ENCODE assay signal across 14 cellular contexts in genomic region chr2:136137982-136138381, GRCh38. TPM values are rescaled to one million over a fixed set of nuclear protein-coding genes. Genes with fewer than 3 reads are reported as not detected.
A peak's percentile ranks its signal among the peaks of the same experiment; 100 is the strongest.
DNase-seq lines count a peak whose midpoint lies in the region; ATAC-seq and TF ChIP-seq lines count a peak whose summit lies in the region.
"Had no signal": no experiment of that assay in that cellular context is flagged by ENCODE, and none has a peak within 500 bp of the region (broad histone marks: within the 10 kb centered on the region; RNA-seq: fewer than 3 reads in every experiment).

No MANE protein-coding gene starts in this region.

- no peaks in the 10 kb centered on the region for H3K36me3 Mint-ChIP-seq in endodermal cell (ENCODE audit: low read depth)

- TF ChIP-seq EP300 in stomach (IDR thresholded peaks at IDR 0.05): no peak
- no peak for TF ChIP-seq EP300 in sigmoid colon (IDR thresholded peaks at IDR 0.05)

- no TSS peak for BruUV-seq in HCT116 (replicated peaks; lab: Mats Ljungman, UMichigan)

- peaks cover 22% of the 10 kb centered on the region for H3K27me3 ChIP-seq in HCT116 (ENCODE audit: insufficient read depth, low read length)
- no peaks in the 10 kb centered on the region for H3K27me3 ChIP-seq in endodermal cell (ENCODE audit: control insufficient read depth, insufficient read depth, low read length, poor library complexity, severe bottlenecking)
- H3K27me3 ChIP-seq in stomach: no peaks in the 10 kb centered on the region
- H3K27me3 ChIP-seq in sigmoid colon: no peaks in the 10 kb centered on the region

- H3K36me3 ChIP-seq in HCT116 (ENCODE audit: control insufficient read depth in 1 of 2, insufficient read depth in 2 of 2, low read length in 2 of 2): no peaks in the 10 kb centered on the region
- H3K36me3 ChIP-seq in endodermal cell (ENCODE audit: control insufficient read depth, insufficient read depth, low read length): no peaks in the 10 kb centered on the region
- H3K36me3 ChIP-seq in stomach: no peaks in the 10 kb centered on the region
- H3K36me3 ChIP-seq in sigmoid colon: no peaks in the 10 kb centered on the region

- no peaks in the 10 kb centered on the region for H3K9me3 Mint-ChIP-seq in endodermal cell

- no peaks in the 10 kb centered on the region for H3K79me2 ChIP-seq in HCT116 (ENCODE audit: insufficient read depth, low read length)

- no peak overlapping the region for H3K4me3 Mint-ChIP-seq in endodermal cell

- peak overlapping the region; percentile 9 for H3K27ac Mint-ChIP-seq in endodermal cell

- peak overlapping the region; percentile 40 for H3K4me2 ChIP-seq in HCT116 (ENCODE audit: low read length)

- H3K9me3 ChIP-seq in HCT116 (ENCODE audit: control insufficient read depth in 1 of 2, insufficient read depth in 1 of 2, low read depth in 1 of 2, low read length in 2 of 2): no peaks in the 10 kb centered on the region
- no peaks in the 10 kb centered on the region for H3K9me3 ChIP-seq in endodermal cell (ENCODE audit: control insufficient read depth, low read length)
- H3K9me3 ChIP-seq in stomach: no peaks in the 10 kb centered on the region
- H3K9me3 ChIP-seq in sigmoid colon: no peaks in the 10 kb centered on the region

- CTCF ChIA-PET in HCT116 (lab: Charles Lee): no interaction called here

- TF ChIP-seq CTCF in HCT116 (IDR thresholded peaks at IDR 0.05 in 2 of 3, conservative IDR thresholded peaks at IDR 0.05 in 1 of 3; ENCODE audit: borderline replicate concordance in 1 of 3, insufficient read depth in 1 of 3, low read depth in 2 of 3, low read length in 2 of 3) (no peak), endodermal cell (conservative IDR thresholded peaks at IDR 0.05) (no peak), stomach (IDR thresholded peaks at IDR 0.05) (no peak), sigmoid colon (IDR thresholded peaks at IDR 0.05) (no peak)

- H3K4me1 Mint-ChIP-seq in endodermal cell: peaks cover 67% of the 10 kb centered on the region

- POLR2A ChIA-PET in HCT116 (lab: Charles Lee): no interaction called here

- no peak overlapping the region for H3K9ac ChIP-seq in HCT116 (ENCODE audit: low read length)
- no peak overlapping the region for H3K9ac ChIP-seq in endodermal cell (ENCODE audit: extremely low read depth, low read length, poor library complexity, severe bottlenecking)

- H3K4me3 ChIP-seq in HCT116 (replicated peaks in 1 of 2; ENCODE audit: low read depth in 1 of 2, low read length in 2 of 2) (no peak overlapping the region), endodermal cell (ENCODE audit: low read length) (no peak overlapping the region), stomach (no peak overlapping the region), sigmoid colon (no peak overlapping the region)

- no peaks in the 10 kb centered on the region for H3K9me2 ChIP-seq in HCT116 (ENCODE audit: insufficient read depth)

- no peak for TF ChIP-seq RAD21 in HCT116 (IDR thresholded peaks at IDR 0.05; ENCODE audit: low read depth)

- RAD21 ChIA-PET in HCT116 (lab: Charles Lee; ENCODE audit: low non-redundant PET in 1 of 2, low total read pairs in 2 of 2, uncharacterized antibody in 2 of 2, unreplicated experiment in 2 of 2): no interaction called here

- TF ChIP-seq POLR2A in HCT116 (IDR thresholded peaks at IDR 0.05; ENCODE audit: borderline replicate concordance, extremely low read depth, insufficient read depth, insufficient read length): no peak
- TF ChIP-seq POLR2A in stomach (IDR thresholded peaks at IDR 0.05): no peak
- no peak for TF ChIP-seq POLR2A in sigmoid colon (IDR thresholded peaks at IDR 0.05)

- no peaks in the 10 kb centered on the region for H3K27me3 Mint-ChIP-seq in endodermal cell (ENCODE audit: insufficient read depth)

- DNase-seq in HCT116 (ENCODE audit: low read depth, low spot score) (no peak), OCI-M1 (lab: John Stamatoyannopoulos, UW) (peak; percentile 13), endodermal cell (no peak), stomach (no peak), sigmoid colon (no peak)
- no peak for DNase-seq in NK-92 treated with Interleukin-12 subunit alpha and Interleukin-12 subunit beta, amount 100 ng/mL, for 24 hours (lab: John Stamatoyannopoulos, UW)
- DNase-seq: activated T-cell treated with anti-CD3 and anti-CD28 coated beads for 4 hours; mesendoderm; NCI-H1417 treated with DMSO at 0.1 percent for 48 hours; stimulated activated CD4-positive, alpha-beta T cell treated with anti-CD3 and anti-CD28 coated beads, Interleukin-4, amount 100 ng/mL, for 24 hours had no signal

- 91 to 100% methylated on average over 4 of the region's 4 CpGs for WGBS in endodermal cell (ENCODE audit: insufficient coverage in 1 of 2, insufficient read length in 1 of 2), 2 experiments
- 81 to 92% (median 86%) methylated on average over 4 of the region's 4 CpGs for WGBS in stomach, 5 donors
- 81 to 89% methylated on average over 4 of the region's 4 CpGs for WGBS in sigmoid colon, 2 donors

- intact Hi-C loops in HCT116 (cut with micrococcal nuclease) (no loop called here), stomach (cut with DNase I; ENCODE audit: low total_unique reads) (no loop called here), sigmoid colon (cut with DNase I) (no loop called here)

- H3K4me1 ChIP-seq in HCT116 (ENCODE audit: control insufficient read depth in 1 of 2, insufficient read depth in 2 of 2, low read length in 2 of 2) (peaks cover 19 to 26% of the 10 kb centered on the region in 2 experiments), endodermal cell (ENCODE audit: control insufficient read depth, insufficient read depth, low read length) (peaks cover 18% of the 10 kb centered on the region), stomach (peaks cover 0 to 31% (median 14%) of the 10 kb centered on the region in 4 donors), sigmoid colon (no peaks in the 10 kb centered on the region)

- peak; percentile 27 for ATAC-seq in HCT116
- no peak for ATAC-seq in GM18511 (IDR thresholded peaks at IDR 0.05; ENCODE audit: unreplicated experiment)
- ATAC-seq: sciatic nerve had no signal

- no peak overlapping the region for H2AFZ ChIP-seq in HCT116 (ENCODE audit: low read depth, low read length, poor library complexity, severe bottlenecking)

- no peaks in the 10 kb centered on the region for H4K20me1 ChIP-seq in HCT116 (ENCODE audit: insufficient read depth)

- H3K27ac ChIP-seq in HCT116 (ENCODE audit: low read depth, low read length): no peak overlapping the region
- no peak overlapping the region for H3K27ac ChIP-seq in endodermal cell (ENCODE audit: low read depth, low read length)
- H3K27ac ChIP-seq in stomach: peak overlapping the region in 4 of 5 donors; percentile 14 to 75 (median 69)
- H3K27ac ChIP-seq in sigmoid colon: peak overlapping the region in 1 of 4 donors; percentile 5

TF ChIP-seq in HCT116, 20 proteins besides CTCF, POLR2A, EP300 and RAD21 (continues in another document):
- no peak for TF ChIP-seq ZBTB33 (IDR thresholded peaks at IDR 0.05; ENCODE audit: extremely low read depth, insufficient replicate concordance, low read length)
- no peak for TF ChIP-seq MAX (IDR thresholded peaks at IDR 0.05)
- no peak for TF ChIP-seq CEBPB (IDR thresholded peaks at IDR 0.05; ENCODE audit: low read depth)
- no peak for TF ChIP-seq SP1 (IDR thresholded peaks at IDR 0.05; ENCODE audit: low read depth)
- no peak for TF ChIP-seq ATF3 (IDR thresholded peaks at IDR 0.05)
- no peak for TF ChIP-seq YY1 (IDR thresholded peaks at IDR 0.05; ENCODE audit: extremely low read depth, insufficient replicate concordance, low read depth, low read length)
- no peak for TF ChIP-seq ZFX (IDR thresholded peaks at IDR 0.05)
- TF ChIP-seq EZH2phosphoT487 (IDR thresholded peaks at IDR 0.05; ENCODE audit: borderline replicate concordance): no peak

RNA-seq across cellular contexts. Expression of gene CXCR4, which starts 20.0 kb away (rescaled TPM):
- 1.3 TPM for total RNA-seq in HCT116 (2021; ENCODE audit: unreplicated experiment)
- polyA plus RNA-seq in HCT116 (2012): 0.91 and 2.8 TPM in 2 replicates
- 100 to 1,000 TPM; 287 to 454 TPM for total RNA-seq in endodermal cell
- polyA plus RNA-seq in endodermal cell (2013, experiment 1 of 2): 303 TPM
- polyA plus RNA-seq in endodermal cell (2013, experiment 2 of 2): 293 TPM
- total RNA-seq in stomach: 10 to 100 TPM in 2 of 5 donors, 1 to 10 TPM in 2, not detected in 1; 1.2 to 42.6 (median 12.5) TPM
- polyA plus RNA-seq in stomach: 10 to 100 TPM in 2 of 3 donors, 1 to 10 TPM in 1; 9.3 to 20.6 (median 15.9) TPM
- 10 to 100 TPM in 1 of 4 donors, 1 to 10 TPM in 3; 5.0 to 13.6 (median 6.3) TPM for total RNA-seq in sigmoid colon
- polyA plus RNA-seq in sigmoid colon: 100 to 1,000 TPM in 1 of 3 donors, 1 to 10 TPM in 2; 5.8 to 255 (median 6.6) TPM
- total RNA-seq: chondrocyte, G401 had no signal

Comparison
In these comparisons a context has a peak if more than half of its experiments do, and no peak if none do; other contexts are left out.
1. H3K27ac ChIP-seq: peak in stomach (4 of 5); none in HCT116 (single experiment) and endodermal cell (single experiment).
2. RNA of gene CXCR4, which starts 20.0 kb away (total RNA-seq): 287 to 454 TPM in endodermal cell; 5.0 to 13.6 TPM in sigmoid colon, 1.2 to 42.6 TPM in stomach and 1.3 TPM in HCT116 (single experiment); every median in the first group is over 4 times any median in the second.